ENCODE assay signal across 26 cellular contexts in genomic region chr11:5197538-5197937, GRCh38. TPM values are rescaled to one million over a fixed set of nuclear protein-coding genes. Genes with fewer than 3 reads are reported as not detected.
DNase-seq lines count a peak whose midpoint lies in the region; ATAC-seq and TF ChIP-seq lines count a peak whose summit lies in the region.
"Had no signal": no experiment of that assay in that cellular context is flagged by ENCODE, and none has a peak within 500 bp of the region (broad histone marks: within the 10 kb centered on the region; RNA-seq: fewer than 3 reads in every experiment).

No MANE protein-coding gene starts in this region.

- TF ChIP-seq CTCF in brain microvascular endothelial cell (IDR thresholded peaks at IDR 0.05; ENCODE audit: low read depth, low read length, missing control alignments) = no peak
- TF ChIP-seq CTCF in lower lobe of right lung (IDR thresholded peaks at IDR 0.05) = no peak

- peak; percentile 50 to 62 for ATAC-seq in lower lobe of right lung
- no peak for ATAC-seq in HG03095 (IDR thresholded peaks at IDR 0.05; ENCODE audit: unreplicated experiment)
- ATAC-seq: activated T-helper 17 cell treated with anti-CD3 and anti-CD28 coated beads, Interleukin-2, amount 50 U/mL, for 72 hours; CD8-positive, alpha-beta T cell; left cardiac atrium; natural killer cell; stimulated activated effector memory CD8-positive, alpha-beta T cell treated with anti-CD3 and anti-CD28 coated beads, Interleukin-12 subunit alpha, Interleukin-12 subunit beta, amount 100 ng/mL, for 72 hours; T-cell had no signal

- H3K4me3 ChIP-seq in brain microvascular endothelial cell (ENCODE audit: low read depth, low read length) (no peak overlapping the region), lower lobe of right lung (no peak overlapping the region)
- H3K4me3 ChIP-seq: breast epithelium, HAP-1, testis had no signal

- no peaks in the 10 kb centered on the region for H3K9me3 ChIP-seq in lower lobe of right lung
- H3K9me3 ChIP-seq: breast epithelium, HAP-1, testis had no signal

- H3K36me3 ChIP-seq in brain microvascular endothelial cell (replicated peaks) = no peaks in the 10 kb centered on the region
- no peaks in the 10 kb centered on the region for H3K36me3 ChIP-seq in lower lobe of right lung
- H3K36me3 ChIP-seq: breast epithelium, HAP-1 had no signal

- H3K27me3 ChIP-seq in brain microvascular endothelial cell (replicated peaks) (no peaks in the 10 kb centered on the region), lower lobe of right lung (ENCODE audit: low read depth) (no peaks in the 10 kb centered on the region)
- H3K27me3 ChIP-seq: breast epithelium, testis had no signal

- intact Hi-C loops in lower lobe of right lung (cut with DNase I) = no loop called here

- in situ Hi-C loops in brain microvascular endothelial cell (cut with HindIII; ENCODE audit: low pct_ligation_motif_present, low sequenced_read_pairs) = no loop called here

- peak; percentile 59 for DNase-seq in AG20443 (ENCODE audit: low spot score)
- DNase-seq in HS-5 (ENCODE audit: low read depth) = peak; percentile 50
- peak; percentile 12 for DNase-seq in brain microvascular endothelial cell
- DNase-seq in lower lobe of right lung = no peak
- no peak for DNase-seq in NCI-H748 (lab: John Stamatoyannopoulos, UW; ENCODE audit: unreplicated experiment)
- no peak for DNase-seq in central memory CD4-positive, alpha-beta T cell
- no peak for DNase-seq in activated naive CD4-positive, alpha-beta T cell treated with anti-CD3 and anti-CD28 coated beads, Interleukin-2, amount 50 U/mL, for 16 hours
- DNase-seq: ACHN; activated CD4-positive, alpha-beta T cell treated with anti-CD3 and anti-CD28 coated beads, Interleukin-2, amount 10 ng/mL, durations not matched to agents 7 days and 5 days; CD8-positive, alpha-beta T cell; DMS53; left cardiac atrium; natural killer cell; NCI-H1417 treated with DMSO at 0.1 percent for 48 hours; NCI-H748 treated with DMSO at 0.1 percent for 48 hours; posterior cingulate gyrus; T-cell; testis had no signal

- H3K27ac ChIP-seq in brain microvascular endothelial cell = no peak overlapping the region
- no peak overlapping the region for H3K27ac ChIP-seq in lower lobe of right lung
- H3K27ac ChIP-seq: breast epithelium, epithelial cell of prostate, testis, VCaP had no signal

- H3K4me1 ChIP-seq in lower lobe of right lung = no peaks in the 10 kb centered on the region
- H3K4me1 ChIP-seq: breast epithelium, HAP-1, testis had no signal

RNA-seq across cellular contexts. Expression of gene OR51V1, which starts 2.9 kb away (rescaled TPM):
- total RNA-seq in lower lobe of right lung = not detected
- total RNA-seq: activated CD4-positive, alpha-beta T cell treated with anti-CD3 and anti-CD28 coated beads, Interleukin-2, amount 10 ng/mL, durations not matched to agents 7 days and 5 days; activated T-helper 17 cell treated with anti-CD3 and anti-CD28 coated beads, Interleukin-2, amount 50 U/mL, for 72 hours; breast epithelium; CD8-positive, alpha-beta T cell; left cardiac atrium; mesothelial cell of epicardium; natural killer cell; T-cell; testis had no signal

RNA-seq across cellular contexts. Expression of gene HBB, which starts 29.3 kb away (rescaled TPM):
- 323 TPM for total RNA-seq in lower lobe of right lung
- total RNA-seq: activated CD4-positive, alpha-beta T cell treated with anti-CD3 and anti-CD28 coated beads, Interleukin-2, amount 10 ng/mL, durations not matched to agents 7 days and 5 days; activated T-helper 17 cell treated with anti-CD3 and anti-CD28 coated beads, Interleukin-2, amount 50 U/mL, for 72 hours; mesothelial cell of epicardium had no signal

RNA-seq across cellular contexts. Expression of gene HBD, which starts 36.7 kb away (rescaled TPM):
- not detected for total RNA-seq in lower lobe of right lung
- total RNA-seq: activated CD4-positive, alpha-beta T cell treated with anti-CD3 and anti-CD28 coated beads, Interleukin-2, amount 10 ng/mL, durations not matched to agents 7 days and 5 days; activated T-helper 17 cell treated with anti-CD3 and anti-CD28 coated beads, Interleukin-2, amount 50 U/mL, for 72 hours; breast epithelium; CD8-positive, alpha-beta T cell; left cardiac atrium; natural killer cell; testis had no signal

RNA-seq across cellular contexts. Expression of gene OR52A1, which starts 43.0 kb away (rescaled TPM):
- total RNA-seq in lower lobe of right lung = not detected
- total RNA-seq: activated CD4-positive, alpha-beta T cell treated with anti-CD3 and anti-CD28 coated beads, Interleukin-2, amount 10 ng/mL, durations not matched to agents 7 days and 5 days; breast epithelium; CD8-positive, alpha-beta T cell; left cardiac atrium; natural killer cell; T-cell had no signal

RNA-seq across cellular contexts. Expression of gene HBG1, which starts 52.1 kb away (rescaled TPM):
- not detected for total RNA-seq in lower lobe of right lung
- total RNA-seq: activated CD4-positive, alpha-beta T cell treated with anti-CD3 and anti-CD28 coated beads, Interleukin-2, amount 10 ng/mL, durations not matched to agents 7 days and 5 days; activated T-helper 17 cell treated with anti-CD3 and anti-CD28 coated beads, Interleukin-2, amount 50 U/mL, for 72 hours; breast epithelium; CD8-positive, alpha-beta T cell; left cardiac atrium; mesothelial cell of epicardium; natural killer cell; testis had no signal

Comparison
In these comparisons a context has a peak if more than half of its experiments do, and no peak if none do; other contexts are left out.
1. DNase-seq: peak in AG20443 (single experiment), HS-5 (single experiment) and brain microvascular endothelial cell (single experiment); none in lower lobe of right lung (single experiment), NCI-H748 (single experiment), central memory CD4-positive, alpha-beta T cell (single experiment) and activated naive CD4-positive, alpha-beta T cell treated with anti-CD3 and anti-CD28 coated beads, Interleukin-2, amount 50 U/mL, for 16 hours (single experiment).